ENCODE assay signal across 1 cellular context in the genomic region with DNA sequence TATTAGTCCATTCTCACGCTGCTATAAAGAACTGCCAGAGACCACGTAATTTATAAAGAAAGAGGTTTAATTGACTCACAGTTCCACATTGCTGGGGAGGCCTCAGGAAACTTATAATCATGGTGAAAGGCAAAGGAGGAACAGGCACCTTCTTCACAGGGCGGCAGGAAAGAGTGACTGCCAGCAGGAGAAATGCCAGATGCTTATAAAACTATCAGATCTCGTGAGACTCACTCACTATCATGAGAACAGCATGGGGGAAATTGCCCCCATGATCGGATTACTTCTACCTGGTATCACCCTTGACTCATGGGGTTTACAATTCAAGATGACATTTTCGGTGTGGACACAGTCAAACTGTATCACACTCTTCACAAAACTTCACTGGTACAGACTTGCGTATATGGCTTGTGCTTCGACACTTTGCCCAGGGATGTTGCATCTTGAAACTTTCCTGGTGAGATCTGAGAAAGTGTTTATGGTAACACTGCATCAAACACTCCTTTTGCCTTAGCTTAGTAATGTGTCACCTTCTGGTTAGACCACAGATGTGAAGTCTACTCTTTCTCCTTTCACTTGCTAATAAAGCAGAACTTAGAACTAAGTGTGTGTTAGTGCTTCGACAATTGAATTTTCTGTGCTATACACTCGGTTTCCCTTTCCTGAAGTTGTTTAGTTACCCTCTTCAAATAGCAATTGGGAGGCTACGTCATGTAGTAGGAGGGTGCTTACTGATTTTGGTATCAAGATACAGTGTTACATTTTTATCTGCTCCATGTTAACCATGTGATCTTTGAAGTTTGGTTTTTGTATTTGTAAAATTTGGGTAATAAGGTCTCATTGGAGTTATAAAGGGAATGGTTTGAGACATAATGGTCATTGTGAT.
TF ChIP-seq lines count a peak whose summit lies in the region.

No MANE protein-coding gene starts in this region.

TF ChIP-seq in WTC11, 78 proteins besides CTCF, POLR2A, EP300 and RAD21 (continued from another document):
- TF ChIP-seq, protein P1, sequence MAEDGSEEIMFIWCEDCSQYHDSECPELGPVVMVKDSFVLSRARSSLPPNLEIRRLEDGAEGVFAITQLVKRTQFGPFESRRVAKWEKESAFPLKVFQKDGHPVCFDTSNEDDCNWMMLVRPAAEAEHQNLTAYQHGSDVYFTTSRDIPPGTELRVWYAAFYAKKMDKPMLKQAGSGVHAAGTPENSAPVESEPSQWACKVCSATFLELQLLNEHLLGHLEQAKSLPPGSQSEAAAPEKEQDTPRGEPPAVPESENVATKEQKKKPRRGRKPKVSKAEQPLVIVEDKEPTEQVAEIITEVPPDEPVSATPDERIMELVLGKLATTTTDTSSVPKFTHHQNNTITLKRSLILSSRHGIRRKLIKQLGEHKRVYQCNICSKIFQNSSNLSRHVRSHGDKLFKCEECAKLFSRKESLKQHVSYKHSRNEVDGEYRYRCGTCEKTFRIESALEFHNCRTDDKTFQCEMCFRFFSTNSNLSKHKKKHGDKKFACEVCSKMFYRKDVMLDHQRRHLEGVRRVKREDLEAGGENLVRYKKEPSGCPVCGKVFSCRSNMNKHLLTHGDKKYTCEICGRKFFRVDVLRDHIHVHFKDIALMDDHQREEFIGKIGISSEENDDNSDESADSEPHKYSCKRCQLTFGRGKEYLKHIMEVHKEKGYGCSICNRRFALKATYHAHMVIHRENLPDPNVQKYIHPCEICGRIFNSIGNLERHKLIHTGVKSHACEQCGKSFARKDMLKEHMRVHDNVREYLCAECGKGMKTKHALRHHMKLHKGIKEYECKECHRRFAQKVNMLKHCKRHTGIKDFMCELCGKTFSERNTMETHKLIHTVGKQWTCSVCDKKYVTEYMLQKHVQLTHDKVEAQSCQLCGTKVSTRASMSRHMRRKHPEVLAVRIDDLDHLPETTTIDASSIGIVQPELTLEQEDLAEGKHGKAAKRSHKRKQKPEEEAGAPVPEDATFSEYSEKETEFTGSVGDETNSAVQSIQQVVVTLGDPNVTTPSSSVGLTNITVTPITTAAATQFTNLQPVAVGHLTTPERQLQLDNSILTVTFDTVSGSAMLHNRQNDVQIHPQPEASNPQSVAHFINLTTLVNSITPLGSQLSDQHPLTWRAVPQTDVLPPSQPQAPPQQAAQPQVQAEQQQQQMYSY (CRISPR knock-in tag; IDR thresholded peaks at IDR 0.05) = no peak
- TF ChIP-seq ZNF532 (CRISPR knock-in tag; IDR thresholded peaks at IDR 0.05; ENCODE audit: borderline replicate concordance) = no peak
- no peak for TF ChIP-seq CREB1 (CRISPR knock-in tag; IDR thresholded peaks at IDR 0.05)
- TF ChIP-seq EMX1 (CRISPR knock-in tag; IDR thresholded peaks at IDR 0.05) = no peak
- no peak for TF ChIP-seq MYBL2 (CRISPR knock-in tag; IDR thresholded peaks at IDR 0.05)
- no peak for TF ChIP-seq ETV6 (CRISPR knock-in tag; IDR thresholded peaks at IDR 0.05)
